Comparison of ENCODE assay signal across 18 cellular contexts in the genomic region with DNA sequence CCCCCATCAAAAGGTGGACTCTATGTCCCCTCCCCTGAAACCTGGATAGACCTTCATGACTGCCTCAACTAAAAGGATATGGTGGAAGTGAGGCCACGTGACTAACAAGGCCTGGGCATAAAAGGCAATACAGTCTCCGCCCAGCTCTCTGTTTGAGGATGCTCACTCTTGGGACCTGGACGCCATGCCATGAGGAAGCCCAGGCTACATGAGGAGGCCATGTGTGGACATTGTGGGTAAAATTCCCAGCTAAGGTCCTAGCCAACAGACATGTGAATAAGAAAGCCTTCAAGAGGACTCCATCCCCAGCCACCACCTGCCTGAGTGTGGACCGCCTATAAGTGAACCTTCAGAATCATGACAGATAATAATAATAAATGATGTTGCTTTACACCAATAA. TPM values are rescaled to one million over a fixed set of nuclear protein-coding genes. Genes with fewer than 3 reads are reported as not detected.
"Had no signal": no experiment of that assay in that cellular context is flagged by ENCODE, and none has a peak within 500 bp of the region (broad histone marks: within the 10 kb centered on the region; RNA-seq: fewer than 3 reads in every experiment).

No MANE protein-coding gene starts in this region.

- H3K36me3 ChIP-seq: adrenal gland, brain microvascular endothelial cell, breast epithelium had no signal

- FAIRE-seq: astrocyte, TTC549 had no signal

- H3K4me1 ChIP-seq: adrenal gland, body of pancreas, breast epithelium had no signal

- H3K27ac ChIP-seq: adrenal gland, body of pancreas, brain microvascular endothelial cell, breast epithelium, VCaP had no signal

- DNase-seq: activated B cell treated with CpG ODN at 0.5 μM for 24 hours; activated CD4-positive, CD25-positive, alpha-beta regulatory T cell treated with anti-CD3 and anti-CD28 coated beads, Interleukin-2, amount 50 U/mL, for 72 hours; activated naive CD4-positive, alpha-beta T cell; central memory CD4-positive, alpha-beta T cell; T-helper 9 cell had no signal

- H3K4me3 ChIP-seq: adrenal gland, body of pancreas, breast epithelium had no signal

- H3K9me3 ChIP-seq: adrenal gland, body of pancreas had no signal

- H3K27me3 ChIP-seq: body of pancreas, brain microvascular endothelial cell had no signal

RNA-seq across cellular contexts. Expression of gene OCSTAMP, which starts 29.9 kb away (rescaled TPM):
- total RNA-seq: activated B cell treated with CpG ODN at 0.5 μM for 24 hours; activated CD8-positive, alpha-beta T cell treated with anti-CD3 and anti-CD28 coated beads for 36 hours; activated naive CD4-positive, alpha-beta T cell treated with anti-CD3 and anti-CD28 coated beads for 36 hours; activated naive CD8-positive, alpha-beta T cell treated with anti-CD3 and anti-CD28 coated beads for 36 hours; adrenal gland; aorta; astrocyte; body of pancreas; cardiac septum; cerebellum had no signal
- polyA plus RNA-seq: aorta had no signal
